In the genomic region with DNA sequence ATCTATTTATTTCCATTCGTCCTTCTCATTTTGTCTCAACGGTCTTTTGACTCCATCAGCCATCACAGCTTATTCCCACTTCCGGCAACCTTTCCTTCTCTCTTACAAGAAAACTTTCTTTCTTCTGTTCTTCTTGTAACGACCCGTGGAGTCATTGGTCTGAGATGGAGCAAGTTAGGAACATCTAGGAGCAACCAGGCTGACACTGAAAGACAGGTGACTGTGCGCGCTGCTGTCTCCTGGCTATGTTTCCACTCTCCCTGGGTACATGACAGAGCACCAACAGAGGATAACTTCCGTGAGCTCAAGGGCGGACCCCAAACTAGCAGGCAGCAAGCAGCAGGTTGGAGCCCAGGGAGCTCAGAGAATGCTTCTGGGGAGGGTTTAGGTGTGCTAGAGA, we compare ENCODE assay signal across 21 cellular contexts. TPM values are rescaled to one million over a fixed set of nuclear protein-coding genes. Genes with fewer than 3 reads are reported as not detected.
A peak's percentile ranks its signal among the peaks of the same experiment; 100 is the strongest.
DNase-seq lines count a peak whose midpoint lies in the region; ATAC-seq and TF ChIP-seq lines count a peak whose summit lies in the region.
"Had no signal": no experiment of that assay in that cellular context is flagged by ENCODE, and none has a peak within 500 bp of the region (broad histone marks: within the 10 kb centered on the region; RNA-seq: fewer than 3 reads in every experiment).

No MANE protein-coding gene starts in this region.

- H3K9me3 ChIP-seq in IMR-90 (ENCODE audit: control insufficient read depth, insufficient read depth, low read length) (no peaks in the 10 kb centered on the region), mesenchymal stem cell (ENCODE audit: control insufficient read depth, low read length) (no peaks in the 10 kb centered on the region), Peyer's patch (no peaks in the 10 kb centered on the region), heart left ventricle (no peaks in the 10 kb centered on the region)
- H3K9me3 ChIP-seq: esophagus muscularis mucosa, right lobe of liver had no signal

- CTCF ChIA-PET in IMR-90 (lab: Yijun Ruan, JAX), result interaction anchor here (0.7 to 1.1 kb wide), 2 partner anchors 45 to 54 kb away, joined by 3 read pairs; no protein-coding TSS in a partner anchor

- peak overlapping the region; percentile 54 for H2BK120ac ChIP-seq in IMR-90 (ENCODE audit: low read depth, low read length)
- H2BK120ac ChIP-seq in mesenchymal stem cell (ENCODE audit: low read depth, low read length), result no peak overlapping the region

- H4K8ac ChIP-seq in IMR-90 (ENCODE audit: low read depth in 2 of 2, low read length in 2 of 2), result peak overlapping the region; percentile 51 to 68
- H4K8ac ChIP-seq in mesenchymal stem cell (ENCODE audit: low read length), result no peak overlapping the region

- H3K79me1 ChIP-seq in IMR-90 (ENCODE audit: low read depth in 1 of 2, low read length in 2 of 2) (peaks cover 5 to 15% of the 10 kb centered on the region in 2 experiments; a peak in 3 of 4 replicates), mesenchymal stem cell (replicated peaks; ENCODE audit: low read length, poor library complexity, severe bottlenecking) (peaks cover 1% of the 10 kb centered on the region)

- H3K4me1 Mint-ChIP-seq in chondrocyte (ENCODE audit: low read depth), result peaks cover 33% of the 10 kb centered on the region

- peaks cover 11% of the 10 kb centered on the region; the same call in 1 of the 2 replicates for H3K9me1 ChIP-seq in IMR-90 (ENCODE audit: insufficient read depth, low read length)

- POLR2A ChIA-PET in IMR-90 (lab: Charles Lee; ENCODE audit: unreplicated experiment), result interaction anchor here (0.5 kb wide), 1 partner anchor 67 kb away, joined by 3 read pairs; no protein-coding TSS in a partner anchor

- H2BK12ac ChIP-seq in mesenchymal stem cell (ENCODE audit: low read length in 2 of 2), result peak overlapping the region in 1 of 2 experiments; percentile 29

- H4K20me1 ChIP-seq in IMR-90 (ENCODE audit: insufficient read depth, low read length), result peaks cover 42% of the 10 kb centered on the region; the same call in 1 of the 2 replicates

- H3K18ac ChIP-seq in IMR-90 (ENCODE audit: low read depth, low read length) (peak overlapping the region; percentile 19), mesenchymal stem cell (ENCODE audit: low read depth in 1 of 2, low read length in 2 of 2) (no peak overlapping the region)

- H2AK9ac ChIP-seq in IMR-90 (replicated peaks; ENCODE audit: low read depth, low read length, poor library complexity), result no peak overlapping the region

- peaks cover 4% of the 10 kb centered on the region; the same call in 1 of the 2 replicates for H3K36me3 ChIP-seq in IMR-90 (ENCODE audit: control insufficient read depth, insufficient read depth, low read length)
- peaks cover 0 to 3% of the 10 kb centered on the region in 2 experiments for H3K36me3 ChIP-seq in mesenchymal stem cell (ENCODE audit: control insufficient read depth in 1 of 2, insufficient read depth in 2 of 2, low read depth in 1 of 2, low read length in 2 of 2)
- no peaks in the 10 kb centered on the region for H3K36me3 ChIP-seq in Peyer's patch
- H3K36me3 ChIP-seq in heart left ventricle, result no peaks in the 10 kb centered on the region
- H3K36me3 ChIP-seq: esophagus muscularis mucosa, right lobe of liver had no signal

- H3K27me3 Mint-ChIP-seq in chondrocyte (ENCODE audit: low read depth), result peaks cover 25% of the 10 kb centered on the region

- peak overlapping the region; percentile 68 for H3K4me3 Mint-ChIP-seq in chondrocyte (ENCODE audit: unreplicated experiment)
- H3K4me3 Mint-ChIP-seq: activated naive CD4-positive, alpha-beta T cell treated with anti-CD3 and anti-CD28 coated beads, Interleukin-2, amount 10 ng/mL, durations not matched to agents 7 days and 5 days had no signal

- H3K4me3 ChIP-seq in AG10803 (ENCODE audit: low read length), result peak overlapping the region; percentile 78
- peak overlapping the region; percentile 63 for H3K4me3 ChIP-seq in IMR-90 (ENCODE audit: insufficient read depth, low read depth, low read length)
- H3K4me3 ChIP-seq in mesenchymal stem cell (ENCODE audit: insufficient read depth in 1 of 2, low read depth in 1 of 2, low read length in 2 of 2), result peak overlapping the region; percentile 57 to 98
- H3K4me3 ChIP-seq in Peyer's patch, result peak overlapping the region in 1 of 4 donors; percentile 12
- no peak overlapping the region for H3K4me3 ChIP-seq in heart left ventricle
- H3K4me3 ChIP-seq: hepatocyte, K562, right lobe of liver had no signal

- no peaks in the 10 kb centered on the region for H3K9me3 Mint-ChIP-seq in chondrocyte (ENCODE audit: low read depth)
- H3K9me3 Mint-ChIP-seq: activated naive CD4-positive, alpha-beta T cell treated with anti-CD3 and anti-CD28 coated beads, Interleukin-2, amount 10 ng/mL, durations not matched to agents 7 days and 5 days had no signal

- H2BK15ac ChIP-seq in IMR-90 (ENCODE audit: low read depth, low read length), result peak overlapping the region; percentile 49; the same call in 2 of the 3 replicates
- H2BK15ac ChIP-seq in mesenchymal stem cell (ENCODE audit: low read depth, poor library complexity, severe bottlenecking), result no peak overlapping the region

- H2AK5ac ChIP-seq in IMR-90 (ENCODE audit: low read depth, low read length) (peak overlapping the region; percentile 63; the same call in 1 of the 2 replicates), mesenchymal stem cell (ENCODE audit: low read length, severe bottlenecking) (no peak overlapping the region)

- peak overlapping the region; percentile 20; the same call in 1 of the 2 replicates for H4K91ac ChIP-seq in IMR-90 (ENCODE audit: insufficient read depth, low read depth, low read length)
- H4K91ac ChIP-seq in mesenchymal stem cell (ENCODE audit: low read length), result no peak overlapping the region

- no peak for ATAC-seq in IMR-90 (ENCODE audit: low read depth)
- no peak for ATAC-seq in heart left ventricle
- ATAC-seq in HG02981 (IDR thresholded peaks at IDR 0.05; ENCODE audit: unreplicated experiment), result no peak
- ATAC-seq: K562, right lobe of liver had no signal

- H3K4me2 ChIP-seq in IMR-90 (ENCODE audit: low read depth, low read length) (peak overlapping the region; percentile 85), mesenchymal stem cell (ENCODE audit: low read length, poor library complexity, severe bottlenecking) (peak overlapping the region; percentile 98)

- H3K27ac Mint-ChIP-seq in chondrocyte (ENCODE audit: unreplicated experiment), result no peak overlapping the region
- H3K27ac Mint-ChIP-seq: activated naive CD4-positive, alpha-beta T cell treated with anti-CD3 and anti-CD28 coated beads, Interleukin-2, amount 10 ng/mL, durations not matched to agents 7 days and 5 days had no signal

- H2AFZ ChIP-seq in IMR-90 (replicated peaks; ENCODE audit: low read length, poor library complexity) (no peak overlapping the region), mesenchymal stem cell (ENCODE audit: low read depth, low read length) (no peak overlapping the region)
- H2AFZ ChIP-seq: hepatocyte had no signal

- H3K23ac ChIP-seq in IMR-90 (ENCODE audit: low read depth, low read length), result peak overlapping the region; percentile 85
- H3K23ac ChIP-seq in mesenchymal stem cell (ENCODE audit: low read length in 2 of 2), result no peak overlapping the region

- H3K27ac ChIP-seq in IMR-90 (ENCODE audit: insufficient read depth, low read length) (peak overlapping the region; percentile 96), mesenchymal stem cell (ENCODE audit: low read length, poor library complexity, severe bottlenecking) (peak overlapping the region; percentile 12), Peyer's patch (no peak overlapping the region), heart left ventricle (no peak overlapping the region)
- H3K27ac ChIP-seq: hepatocyte, HL-60, right lobe of liver had no signal

- BruUV-seq in IMR-90 (replicated peaks; lab: Mats Ljungman, UMichigan), result no TSS peak

- H3K4me1 ChIP-seq in IMR-90 (ENCODE audit: control insufficient read depth, insufficient read depth, low read length) (peaks cover 10% of the 10 kb centered on the region), mesenchymal stem cell (ENCODE audit: control insufficient read depth, insufficient read depth, low read depth, low read length) (peaks cover 8% of the 10 kb centered on the region), Peyer's patch (peaks cover 0 to 11% (median 0%) of the 10 kb centered on the region in 4 donors), heart left ventricle (peaks cover 0 to 23% (median 9%) of the 10 kb centered on the region in 12 donors)

- no peak for TF ChIP-seq POLR2A in IMR-90 (IDR thresholded peaks at IDR 0.05; ENCODE audit: low read depth, low read length)
- no peak for TF ChIP-seq POLR2A in Peyer's patch (IDR thresholded peaks at IDR 0.05)
- no peak for TF ChIP-seq POLR2A in heart left ventricle (IDR thresholded peaks at IDR 0.05)

- 13% methylated on average over 3 of the region's 9 CpGs; no CpG with 5 or more reads in 1 of the 2 experiments for WGBS in IMR-90 (ENCODE audit: extremely low coverage in 2 of 2, insufficient read length in 1 of 2), 2 experiments
- WGBS in mesenchymal stem cell, result 53% methylated on average over 6 of the region's 9 CpGs
- 51 to 64% (median 58%) methylated on average over 9 of the region's 9 CpGs for WGBS in heart left ventricle, 4 donors

- H3K36me3 Mint-ChIP-seq in chondrocyte (ENCODE audit: low read depth), result peaks cover 1% of the 10 kb centered on the region
- H3K36me3 Mint-ChIP-seq: activated naive CD4-positive, alpha-beta T cell treated with anti-CD3 and anti-CD28 coated beads, Interleukin-2, amount 10 ng/mL, durations not matched to agents 7 days and 5 days had no signal

- no peak for TF ChIP-seq RAD21 in IMR-90 (IDR thresholded peaks at IDR 0.05; ENCODE audit: low read length)

- peak overlapping the region; percentile 95 for H2BK5ac ChIP-seq in IMR-90 (ENCODE audit: low read depth, low read length, poor library complexity, severe bottlenecking)
- H2BK5ac ChIP-seq in mesenchymal stem cell (ENCODE audit: low read depth, low read length, poor library complexity, severe bottlenecking), result no peak overlapping the region

- in situ Hi-C loops in IMR-90 (cut with MboI; ENCODE audit: low sequenced_read_pairs), result loop anchor here (5.0 kb wide), 1 partner anchor 47 kb away; no protein-coding TSS in a partner anchor

- peak overlapping the region; percentile 80; the same call in 1 of the 2 replicates for H3K56ac ChIP-seq in IMR-90 (ENCODE audit: extremely low read depth, insufficient read depth, low read length)

- dilution Hi-C loops in IMR-90 (cut with HindIII; ENCODE audit: low sequenced_read_pairs, unreplicated experiment), result no loop called here

- H4K5ac ChIP-seq in IMR-90 (ENCODE audit: low read depth, low read length), result peak overlapping the region; percentile 15; the same call in 1 of the 2 replicates

- DNase-seq in AG10803 (ENCODE audit: low read depth) (no peak), IMR-90 (no peak), chondrocyte (ENCODE audit: low spot score) (peak; percentile 21), mesenchymal stem cell (peak; percentile 10), Peyer's patch (no peak), heart left ventricle (no peak), NCI-H1105 treated with DMSO at 0.1 percent for 48 hours (lab: John Stamatoyannopoulos, UW) (no peak)
- DNase-seq: activated CD4-positive, alpha-beta T cell treated with anti-CD3 and anti-CD28 coated beads, Interleukin-2, amount 50 U/mL, for 4 hours; activated naive CD4-positive, alpha-beta T cell treated with anti-CD3 and anti-CD28 coated beads, Interleukin-2, amount 10 ng/mL, durations not matched to agents 7 days and 5 days; activated T-cell treated with anti-CD3 and anti-CD28 coated beads, Interleukin-2, amount 50 U/mL, for 1 hour; NCI-H1092; NCI-H2171 treated with DMSO at 0.1 percent for 48 hours; NK-92 treated with Interleukin-12 subunit alpha and Interleukin-12 subunit beta, amount 100 ng/mL, for 24 hours; nucleus accumbens; right lobe of liver had no signal

- H2BK20ac ChIP-seq in IMR-90 (ENCODE audit: low read depth, low read length), result no peak overlapping the region

- H3K4ac ChIP-seq in IMR-90 (ENCODE audit: low read depth, low read length) (peak overlapping the region; percentile 69), mesenchymal stem cell (ENCODE audit: low read depth in 1 of 2, low read length in 2 of 2) (no peak overlapping the region)

- TF ChIP-seq CTCF in AG10803 (conservative IDR thresholded peaks at IDR 0.05; ENCODE audit: low read length) (no peak), IMR-90 (conservative IDR thresholded peaks at IDR 0.05; ENCODE audit: low read depth, low read length) (no peak), chondrocyte (IDR thresholded peaks at IDR 0.05) (no peak), Peyer's patch (IDR thresholded peaks at IDR 0.05) (no peak), heart left ventricle (IDR thresholded peaks at IDR 0.05) (no peak)

- peak overlapping the region; percentile 87 for H3K9ac ChIP-seq in IMR-90 (ENCODE audit: low read depth, low read length)
- peak overlapping the region; percentile 95 for H3K9ac ChIP-seq in mesenchymal stem cell (ENCODE audit: low read length)

- H3K27me3 ChIP-seq in IMR-90 (ENCODE audit: control insufficient read depth, insufficient read depth, low read length) (no peaks in the 10 kb centered on the region), mesenchymal stem cell (ENCODE audit: control insufficient read depth in 1 of 2, insufficient read depth in 1 of 2, low read length in 2 of 2) (peaks cover 0 to 4% of the 10 kb centered on the region in 2 experiments), Peyer's patch (peaks cover 0 to 25% of the 10 kb centered on the region in 2 donors), heart left ventricle (peaks cover under 1 to 72% (median 30%) of the 10 kb centered on the region in 9 donors)

- intact Hi-C loops in IMR-90 (cut with micrococcal nuclease), result loop anchor here (2.0 to 5.0 kb wide), 5 partner anchors 40 to 1317 kb away; partner anchors contain the start of gene CFAP299
- intact Hi-C loops in heart left ventricle (cut with DNase I), result no loop called here

- H3K14ac ChIP-seq in IMR-90 (replicated peaks; ENCODE audit: low read depth, low read length), result peak overlapping the region; percentile 24
- no peak overlapping the region for H3K14ac ChIP-seq in mesenchymal stem cell (ENCODE audit: low read length in 2 of 2)

RNA-seq across cellular contexts. Expression of gene FGF5, which starts 2.5 kb away (rescaled TPM):
- total RNA-seq in IMR-90 (2012; rRNA removed) (18.6 and 35.8 TPM in 2 replicates), chondrocyte (1.3 to 5.8 TPM (median 4.5 TPM) in 3 replicates), Peyer's patch (not detected), heart left ventricle (under 1 TPM in 7 of 9 donors, not detected in 2; 0.10 to 0.83 (median 0.37) TPM)
- polyA plus RNA-seq in IMR-90 (2012; rRNA removed) (42.1 and 77.7 TPM in 2 replicates), heart left ventricle (under 1 TPM; 0.22 to 0.27 TPM)
- polyA plus RNA-seq in IMR-90 (2012; cell fraction: cytosol; rRNA removed), result 11.3 and 17.6 TPM in 2 replicates
- polyA plus RNA-seq in IMR-90 (2012; cell fraction: nucleus; rRNA removed; ENCODE audit: low replicate concordance), result 10.5 and 16.3 TPM in 2 replicates
- 3.1 TPM for polyA plus RNA-seq in mesenchymal stem cell (2013, experiment 1 of 2)
- polyA plus RNA-seq in mesenchymal stem cell (2013, experiment 2 of 2), result 3.2 TPM
- total RNA-seq: hepatocyte, mononuclear cell, right lobe of liver had no signal

Comparison
In these comparisons a context has a peak if more than half of its experiments do, and no peak if none do; other contexts are left out.
1. DNase-seq: peak in chondrocyte (single experiment) and mesenchymal stem cell (single experiment); none in AG10803 (single experiment), IMR-90 (single experiment), Peyer's patch (0 of 3), heart left ventricle (0 of 5) and NCI-H1105 treated with DMSO at 0.1 percent for 48 hours (single experiment).
2. H3K4me3 ChIP-seq: peak in AG10803 (single experiment), IMR-90 (single experiment) and mesenchymal stem cell (2 of 2); none in heart left ventricle (0 of 12).
3. H3K27ac ChIP-seq: peak in IMR-90 (single experiment) and mesenchymal stem cell (single experiment); none in Peyer's patch (0 of 4) and heart left ventricle (0 of 12).